In genomic region chr12:1422604-1423315, GRCh38 we compare ENCODE assay signal across 17 cellular contexts.
DNase-seq lines count a peak whose midpoint lies in the region; ATAC-seq and TF ChIP-seq lines count a peak whose summit lies in the region.
"Had no signal": no experiment of that assay in that cellular context is flagged by ENCODE, and none has a peak within 500 bp of the region (broad histone marks: within the 10 kb centered on the region; RNA-seq: fewer than 3 reads in every experiment).

No MANE protein-coding gene starts in this region.

- H3K36me3 Mint-ChIP-seq in activated CD8-positive, alpha-beta T cell treated with anti-CD3 and anti-CD28 coated beads for 36 hours (ENCODE audit: low read depth): peaks cover 17% of the 10 kb centered on the region
- peaks cover 6% of the 10 kb centered on the region for H3K36me3 Mint-ChIP-seq in activated CD8-positive, alpha-beta T cell treated with anti-CD3 and anti-CD28 coated beads, Interleukin-2, amount 10 ng/mL, durations not matched to agents 7 days and 5 days (ENCODE audit: low read depth)
- H3K36me3 Mint-ChIP-seq in stimulated activated memory B cell treated with anti-CD40 and anti-IgM and Interleukin-4, amounts not matched to agents 10 μg/mL and 1 μg/mL and 100 μg/mL, for 72 hours: peaks cover 44% of the 10 kb centered on the region

- H3K4me3 ChIP-seq in heart right ventricle: no peak overlapping the region
- H3K4me3 ChIP-seq: cardiac muscle cell, tibial nerve had no signal

- WGBS in heart right ventricle, 2 donors: 96% methylated on average over 4 of the region's 4 CpGs

- H3K9me3 Mint-ChIP-seq in activated CD8-positive, alpha-beta T cell treated with anti-CD3 and anti-CD28 coated beads for 36 hours: peaks cover 6% of the 10 kb centered on the region
- H3K9me3 Mint-ChIP-seq in activated CD8-positive, alpha-beta T cell treated with anti-CD3 and anti-CD28 coated beads, Interleukin-2, amount 10 ng/mL, durations not matched to agents 7 days and 5 days (ENCODE audit: insufficient read depth): no peaks in the 10 kb centered on the region
- peaks cover 9% of the 10 kb centered on the region for H3K9me3 Mint-ChIP-seq in stimulated activated memory B cell treated with anti-CD40 and anti-IgM and Interleukin-4, amounts not matched to agents 10 μg/mL and 1 μg/mL and 100 μg/mL, for 72 hours
- H3K9me3 Mint-ChIP-seq: activated naive CD4-positive, alpha-beta T cell treated with anti-CD3 and anti-CD28 coated beads, Interleukin-2, amount 50 U/mL, for 24 hours had no signal

- peaks cover 0 to 21% (median 11%) of the 10 kb centered on the region in 11 donors for H3K9me3 ChIP-seq in heart right ventricle

- H3K27me3 ChIP-seq in heart right ventricle: no peaks in the 10 kb centered on the region
- H3K27me3 ChIP-seq: cardiac muscle cell, tibial nerve had no signal

- no peak for TF ChIP-seq CTCF in activated CD8-positive, alpha-beta T cell treated with anti-CD3 and anti-CD28 coated beads for 36 hours (IDR thresholded peaks at IDR 0.05)
- no peak for TF ChIP-seq CTCF in heart right ventricle (IDR thresholded peaks at IDR 0.05)

- CTCF ChIA-PET in activated CD8-positive, alpha-beta T cell treated with anti-CD3 and anti-CD28 coated beads for 36 hours (lab: Charles Lee): interaction anchor here (1.4 kb wide), 1 partner anchor 12 kb away, joined by 4 read pairs; no protein-coding TSS in a partner anchor
- CTCF ChIA-PET in activated CD8-positive, alpha-beta T cell treated with anti-CD3 and anti-CD28 coated beads, Interleukin-2, amount 10 ng/mL, durations not matched to agents 7 days and 5 days (lab: Charles Lee): no interaction called here

- H3K4me1 Mint-ChIP-seq in activated CD8-positive, alpha-beta T cell treated with anti-CD3 and anti-CD28 coated beads for 36 hours (ENCODE audit: low read depth): peaks cover 10% of the 10 kb centered on the region
- H3K4me1 Mint-ChIP-seq in activated CD8-positive, alpha-beta T cell treated with anti-CD3 and anti-CD28 coated beads, Interleukin-2, amount 10 ng/mL, durations not matched to agents 7 days and 5 days (ENCODE audit: low read depth): peaks cover 6% of the 10 kb centered on the region
- peaks cover 31% of the 10 kb centered on the region for H3K4me1 Mint-ChIP-seq in stimulated activated memory B cell treated with anti-CD40 and anti-IgM and Interleukin-4, amounts not matched to agents 10 μg/mL and 1 μg/mL and 100 μg/mL, for 72 hours
- H3K4me1 Mint-ChIP-seq: activated naive CD4-positive, alpha-beta T cell treated with anti-CD3 and anti-CD28 coated beads, Interleukin-2, amount 50 U/mL, for 24 hours had no signal

- peak; percentile 8 for DNase-seq in activated CD8-positive, alpha-beta T cell treated with anti-CD3 and anti-CD28 coated beads for 36 hours
- DNase-seq in activated CD8-positive, alpha-beta T cell treated with anti-CD3 and anti-CD28 coated beads, Interleukin-2, amount 10 ng/mL, durations not matched to agents 7 days and 5 days: no peak
- DNase-seq in NAMALWA (ENCODE audit: low spot score) (peak; percentile 82), heart right ventricle (no peak), NCI-H82 (lab: John Stamatoyannopoulos, UW) (no peak)
- DNase-seq: activated CD4-positive, alpha-beta T cell treated with anti-CD3 and anti-CD28 coated beads, Interleukin-2, amount 50 U/mL, for 48 hours; kidney glomerular epithelial cell; NCI-H1417; NCI-H510A had no signal

- no peak overlapping the region for H3K27ac Mint-ChIP-seq in activated CD8-positive, alpha-beta T cell treated with anti-CD3 and anti-CD28 coated beads for 36 hours
- no peak overlapping the region for H3K27ac Mint-ChIP-seq in activated CD8-positive, alpha-beta T cell treated with anti-CD3 and anti-CD28 coated beads, Interleukin-2, amount 10 ng/mL, durations not matched to agents 7 days and 5 days
- H3K27ac Mint-ChIP-seq in stimulated activated memory B cell treated with anti-CD40 and anti-IgM and Interleukin-4, amounts not matched to agents 10 μg/mL and 1 μg/mL and 100 μg/mL, for 72 hours: peak overlapping the region; percentile 57
- H3K27ac Mint-ChIP-seq: activated naive CD4-positive, alpha-beta T cell treated with anti-CD3 and anti-CD28 coated beads, Interleukin-2, amount 50 U/mL, for 24 hours; T-helper 2 cell treated with Interferon-gamma antibody and Interleukin-4, amounts not matched to agents 5 μg/mL and 100 μg/mL, for 36 hours had no signal

- no peaks in the 10 kb centered on the region for H3K27me3 Mint-ChIP-seq in activated CD8-positive, alpha-beta T cell treated with anti-CD3 and anti-CD28 coated beads for 36 hours
- H3K27me3 Mint-ChIP-seq in activated CD8-positive, alpha-beta T cell treated with anti-CD3 and anti-CD28 coated beads, Interleukin-2, amount 10 ng/mL, durations not matched to agents 7 days and 5 days (ENCODE audit: low read depth): no peaks in the 10 kb centered on the region
- no peaks in the 10 kb centered on the region for H3K27me3 Mint-ChIP-seq in stimulated activated memory B cell treated with anti-CD40 and anti-IgM and Interleukin-4, amounts not matched to agents 10 μg/mL and 1 μg/mL and 100 μg/mL, for 72 hours
- H3K27me3 Mint-ChIP-seq: activated naive CD4-positive, alpha-beta T cell treated with anti-CD3 and anti-CD28 coated beads, Interleukin-2, amount 50 U/mL, for 24 hours had no signal

- H3K27ac ChIP-seq in heart right ventricle: no peak overlapping the region
- H3K27ac ChIP-seq: cardiac muscle cell, RWPE1, tibial nerve had no signal

- peak; percentile 71 for ATAC-seq in activated CD8-positive, alpha-beta T cell treated with anti-CD3 and anti-CD28 coated beads for 36 hours
- no peak for ATAC-seq in activated CD8-positive, alpha-beta T cell treated with anti-CD3 and anti-CD28 coated beads, Interleukin-2, amount 10 ng/mL, durations not matched to agents 7 days and 5 days
- peak; percentile 76 for ATAC-seq in GM19463 (IDR thresholded peaks at IDR 0.05; ENCODE audit: unreplicated experiment)
- ATAC-seq in stimulated activated memory B cell treated with anti-CD40 and anti-IgM and Interleukin-4, amounts not matched to agents 10 μg/mL and 1 μg/mL and 100 μg/mL, for 72 hours: peak; percentile 62
- no peak for ATAC-seq in HG03097 (IDR thresholded peaks at IDR 0.05; ENCODE audit: low FRiP score, unreplicated experiment)
- no peak for ATAC-seq in heart right ventricle

- peaks cover 0 to 21% (median 0%) of the 10 kb centered on the region in 9 donors for H3K36me3 ChIP-seq in heart right ventricle
- H3K36me3 ChIP-seq: cardiac muscle cell had no signal

- peaks cover 0 to 17% (median 0%) of the 10 kb centered on the region in 9 donors for H3K4me1 ChIP-seq in heart right ventricle
- H3K4me1 ChIP-seq: tibial nerve had no signal

- POLR2A ChIA-PET in activated CD8-positive, alpha-beta T cell treated with anti-CD3 and anti-CD28 coated beads for 36 hours (lab: Charles Lee): no interaction called here
- POLR2A ChIA-PET in activated CD8-positive, alpha-beta T cell treated with anti-CD3 and anti-CD28 coated beads, Interleukin-2, amount 10 ng/mL, durations not matched to agents 7 days and 5 days (lab: Charles Lee): no interaction called here

- no peak overlapping the region for H3K4me3 Mint-ChIP-seq in activated CD8-positive, alpha-beta T cell treated with anti-CD3 and anti-CD28 coated beads for 36 hours
- no peak overlapping the region for H3K4me3 Mint-ChIP-seq in activated CD8-positive, alpha-beta T cell treated with anti-CD3 and anti-CD28 coated beads, Interleukin-2, amount 10 ng/mL, durations not matched to agents 7 days and 5 days
- H3K4me3 Mint-ChIP-seq in stimulated activated memory B cell treated with anti-CD40 and anti-IgM and Interleukin-4, amounts not matched to agents 10 μg/mL and 1 μg/mL and 100 μg/mL, for 72 hours: no peak overlapping the region
- H3K4me3 Mint-ChIP-seq: activated naive CD4-positive, alpha-beta T cell treated with anti-CD3 and anti-CD28 coated beads, Interleukin-2, amount 50 U/mL, for 24 hours; T-helper 2 cell treated with Interferon-gamma antibody and Interleukin-4, amounts not matched to agents 5 μg/mL and 100 μg/mL, for 36 hours had no signal

- intact Hi-C loops in activated CD8-positive, alpha-beta T cell treated with anti-CD3 and anti-CD28 coated beads for 36 hours (cut with micrococcal nuclease): no loop called here
- intact Hi-C loops in heart right ventricle (cut with DNase I): no loop called here

Comparison
In these comparisons a context has a peak if more than half of its experiments do, and no peak if none do; other contexts are left out.
1. ATAC-seq: peak in activated CD8-positive, alpha-beta T cell treated with anti-CD3 and anti-CD28 coated beads for 36 hours (single experiment), GM19463 (single experiment) and stimulated activated memory B cell treated with anti-CD40 and anti-IgM and Interleukin-4, amounts not matched to agents 10 μg/mL and 1 μg/mL and 100 μg/mL, for 72 hours (single experiment); none in activated CD8-positive, alpha-beta T cell treated with anti-CD3 and anti-CD28 coated beads, Interleukin-2, amount 10 ng/mL, durations not matched to agents 7 days and 5 days (single experiment), HG03097 (single experiment) and heart right ventricle (0 of 8).
2. DNase-seq: peak in activated CD8-positive, alpha-beta T cell treated with anti-CD3 and anti-CD28 coated beads for 36 hours (single experiment) and NAMALWA (single experiment); none in activated CD8-positive, alpha-beta T cell treated with anti-CD3 and anti-CD28 coated beads, Interleukin-2, amount 10 ng/mL, durations not matched to agents 7 days and 5 days (single experiment), heart right ventricle (0 of 2) and NCI-H82 (single experiment).